ENCODE assay signal across 12 cellular contexts in genomic region chr10:11224792-11225448, GRCh38.
DNase-seq lines count a peak whose midpoint lies in the region; ATAC-seq and TF ChIP-seq lines count a peak whose summit lies in the region.
"Had no signal": no experiment of that assay in that cellular context is flagged by ENCODE, and none has a peak within 500 bp of the region (broad histone marks: within the 10 kb centered on the region; RNA-seq: fewer than 3 reads in every experiment).

No MANE protein-coding gene starts in this region.

- H3K9me3 Mint-ChIP-seq in CD4-positive, alpha-beta memory T cell: peaks cover 0 to 3% (median 0%) of the 10 kb centered on the region in 8 donors
- no peaks in the 10 kb centered on the region for H3K9me3 Mint-ChIP-seq in activated naive CD8-positive, alpha-beta T cell treated with anti-CD3 and anti-CD28 coated beads, Interleukin-2, amount 10 ng/mL, durations not matched to agents 7 days and 5 days
- peaks cover 0 to 2% (median 0%) of the 10 kb centered on the region in 11 donors for H3K9me3 Mint-ChIP-seq in naive thymus-derived CD4-positive, alpha-beta T cell

- peaks cover 79 to 99% (median 93%) of the 10 kb centered on the region in 4 donors for H3K4me1 Mint-ChIP-seq in CD4-positive, alpha-beta memory T cell
- H3K4me1 Mint-ChIP-seq in activated naive CD8-positive, alpha-beta T cell treated with anti-CD3 and anti-CD28 coated beads, Interleukin-2, amount 10 ng/mL, durations not matched to agents 7 days and 5 days: peaks cover 75% of the 10 kb centered on the region
- peaks cover 66 to 100% (median 95%) of the 10 kb centered on the region in 7 donors for H3K4me1 Mint-ChIP-seq in naive thymus-derived CD4-positive, alpha-beta T cell

- intact Hi-C loops in CD4-positive, alpha-beta memory T cell (cut with micrococcal nuclease): no loop called here
- intact Hi-C loops in naive thymus-derived CD4-positive, alpha-beta T cell (cut with micrococcal nuclease): loop anchor here in 1 of 2 donors (5.0 kb wide), 2 partner anchors 42 to 58 kb away; no protein-coding TSS in a partner anchor

- no peaks in the 10 kb centered on the region for H3K27me3 Mint-ChIP-seq in CD4-positive, alpha-beta memory T cell
- no peaks in the 10 kb centered on the region for H3K27me3 Mint-ChIP-seq in activated naive CD8-positive, alpha-beta T cell treated with anti-CD3 and anti-CD28 coated beads, Interleukin-2, amount 10 ng/mL, durations not matched to agents 7 days and 5 days
- H3K27me3 Mint-ChIP-seq in naive thymus-derived CD4-positive, alpha-beta T cell: no peaks in the 10 kb centered on the region

- H3K36me3 ChIP-seq in CD4-positive, alpha-beta memory T cell (ENCODE audit: insufficient read depth, low read length): peaks cover 40% of the 10 kb centered on the region
- peaks cover 2 to 59% (median 7%) of the 10 kb centered on the region in 3 experiments for H3K36me3 ChIP-seq in naive thymus-derived CD4-positive, alpha-beta T cell (ENCODE audit: control insufficient read depth in 2 of 3, insufficient read depth in 3 of 3, low read length in 3 of 3)
- H3K36me3 ChIP-seq: SJSA1 had no signal

- POLR2A ChIA-PET in CD4-positive, alpha-beta memory T cell (lab: Charles Lee; ENCODE audit: partially characterized antibody): interaction anchor here (1.2 to 9.2 kb wide), 9 partner anchors 12 to 56 kb away, joined by 3 to 119 read pairs (median 11); no protein-coding TSS in a partner anchor
- POLR2A ChIA-PET in activated naive CD8-positive, alpha-beta T cell treated with anti-CD3 and anti-CD28 coated beads, Interleukin-2, amount 10 ng/mL, durations not matched to agents 7 days and 5 days (lab: Charles Lee): interaction anchor here (2.6 kb wide), 1 partner anchor 45 kb away, joined by 22 read pairs; no protein-coding TSS in a partner anchor
- POLR2A ChIA-PET in naive thymus-derived CD4-positive, alpha-beta T cell (lab: Charles Lee): interaction anchor here (0.8 to 3.9 kb wide), 3 partner anchors 18 to 80 kb away, joined by 3 to 25 read pairs (median 6); no protein-coding TSS in a partner anchor

- DNase-seq in CD4-positive, alpha-beta memory T cell: no peak
- no peak for DNase-seq in HL-60 (ENCODE audit: low read depth in 1 of 2, low spot score in 1 of 2)
- DNase-seq in activated naive CD8-positive, alpha-beta T cell treated with anti-CD3 and anti-CD28 coated beads, Interleukin-2, amount 10 ng/mL, durations not matched to agents 7 days and 5 days: no peak
- no peak for DNase-seq in naive thymus-derived CD4-positive, alpha-beta T cell
- no peak for DNase-seq in GF-D8 (lab: John Stamatoyannopoulos, UW)
- DNase-seq in NCI-H2029 (lab: John Stamatoyannopoulos, UW): no peak
- no peak for DNase-seq in stimulated activated CD4-positive, alpha-beta T cell treated with anti-CD3 and anti-CD28 coated beads, Interleukin-2, amount 100 ng/mL, for 24 hours
- DNase-seq: erythroblast, H7, substantia nigra had no signal

- H3K27ac ChIP-seq in CD4-positive, alpha-beta memory T cell (ENCODE audit: low read depth, low read length): peak overlapping the region; percentile 58
- peak overlapping the region; percentile 39 for H3K27ac ChIP-seq in HL-60 (replicated peaks)
- peak overlapping the region; percentile 59 for H3K27ac ChIP-seq in naive thymus-derived CD4-positive, alpha-beta T cell (ENCODE audit: low read depth, low read length)
- H3K27ac ChIP-seq: C4-2B, SJSA1 had no signal

- no peaks in the 10 kb centered on the region for H3K9me3 ChIP-seq in CD4-positive, alpha-beta memory T cell (ENCODE audit: control insufficient read depth in 1 of 2, low read length in 2 of 2)
- no peaks in the 10 kb centered on the region for H3K9me3 ChIP-seq in naive thymus-derived CD4-positive, alpha-beta T cell (ENCODE audit: control insufficient read depth in 2 of 3, low read length in 3 of 3)
- H3K9me3 ChIP-seq: SJSA1 had no signal

- no peak for ATAC-seq in activated naive CD8-positive, alpha-beta T cell treated with anti-CD3 and anti-CD28 coated beads, Interleukin-2, amount 10 ng/mL, durations not matched to agents 7 days and 5 days (ENCODE audit: low read depth)
- ATAC-seq in naive thymus-derived CD4-positive, alpha-beta T cell: no peak

- peaks cover 92% of the 10 kb centered on the region for H3K4me1 ChIP-seq in CD4-positive, alpha-beta memory T cell (ENCODE audit: insufficient read depth, low read length)
- H3K4me1 ChIP-seq in naive thymus-derived CD4-positive, alpha-beta T cell (ENCODE audit: control insufficient read depth in 2 of 2, insufficient read depth in 2 of 2, low read length in 2 of 2): peaks cover 59 to 72% of the 10 kb centered on the region in 2 donors
- H3K4me1 ChIP-seq: SJSA1 had no signal

- CTCF ChIA-PET in CD4-positive, alpha-beta memory T cell (lab: Charles Lee; ENCODE audit: partially characterized antibody): interaction anchor here (0.8 kb wide), 1 partner anchor 36 kb away, joined by 3 read pairs; no protein-coding TSS in a partner anchor
- CTCF ChIA-PET in naive thymus-derived CD4-positive, alpha-beta T cell (lab: Charles Lee): interaction anchor here (1.5 kb wide), 1 partner anchor 59 kb away, joined by 5 read pairs; no protein-coding TSS in a partner anchor

- no peak for TF ChIP-seq CTCF in HL-60 (IDR thresholded peaks at IDR 0.05; ENCODE audit: insufficient read depth, low read length)

- H3K27me3 ChIP-seq in CD4-positive, alpha-beta memory T cell (ENCODE audit: insufficient read depth, low read length): no peaks in the 10 kb centered on the region
- no peaks in the 10 kb centered on the region for H3K27me3 ChIP-seq in HL-60 (ENCODE audit: insufficient read depth, poor library complexity, severe bottlenecking)
- H3K27me3 ChIP-seq in naive thymus-derived CD4-positive, alpha-beta T cell (ENCODE audit: control insufficient read depth in 2 of 2, insufficient read depth in 2 of 2, low read length in 2 of 2): no peaks in the 10 kb centered on the region
- H3K27me3 ChIP-seq: SJSA1 had no signal

- peaks cover 58 to 97% of the 10 kb centered on the region in 2 donors for H3K36me3 Mint-ChIP-seq in CD4-positive, alpha-beta memory T cell
- H3K36me3 Mint-ChIP-seq in activated naive CD8-positive, alpha-beta T cell treated with anti-CD3 and anti-CD28 coated beads, Interleukin-2, amount 10 ng/mL, durations not matched to agents 7 days and 5 days: peaks cover 55% of the 10 kb centered on the region
- peaks cover 7 to 44% (median 33%) of the 10 kb centered on the region in 5 donors for H3K36me3 Mint-ChIP-seq in naive thymus-derived CD4-positive, alpha-beta T cell

- peak overlapping the region; percentile 70 to 98 (median 93) for H3K27ac Mint-ChIP-seq in CD4-positive, alpha-beta memory T cell
- H3K27ac Mint-ChIP-seq in activated naive CD8-positive, alpha-beta T cell treated with anti-CD3 and anti-CD28 coated beads, Interleukin-2, amount 10 ng/mL, durations not matched to agents 7 days and 5 days: peak overlapping the region; percentile 55
- H3K27ac Mint-ChIP-seq in naive thymus-derived CD4-positive, alpha-beta T cell: peak overlapping the region; percentile 65 to 96 (median 86)

- H3K4me3 Mint-ChIP-seq in CD4-positive, alpha-beta memory T cell: peak overlapping the region in 7 of 8 donors; percentile 2 to 84 (median 69)
- no peak overlapping the region for H3K4me3 Mint-ChIP-seq in activated naive CD8-positive, alpha-beta T cell treated with anti-CD3 and anti-CD28 coated beads, Interleukin-2, amount 10 ng/mL, durations not matched to agents 7 days and 5 days
- peak overlapping the region in 8 of 10 donors; percentile 2 to 70 (median 32) for H3K4me3 Mint-ChIP-seq in naive thymus-derived CD4-positive, alpha-beta T cell

- no peak overlapping the region for H3K4me3 ChIP-seq in CD4-positive, alpha-beta memory T cell (ENCODE audit: low read length in 2 of 2)
- no peak overlapping the region for H3K4me3 ChIP-seq in HL-60 (replicated peaks; ENCODE audit: insufficient read depth, low read length)
- H3K4me3 ChIP-seq in naive thymus-derived CD4-positive, alpha-beta T cell (ENCODE audit: low read length): no peak overlapping the region
- H3K4me3 ChIP-seq: SJSA1 had no signal
